ENCODE assay signal across 16 cellular contexts in genomic region chr17:74473294-74473693, GRCh38. TPM values are rescaled to one million over a fixed set of nuclear protein-coding genes. Genes with fewer than 3 reads are reported as not detected.
"Had no signal": no experiment of that assay in that cellular context is flagged by ENCODE, and none has a peak within 500 bp of the region (broad histone marks: within the 10 kb centered on the region; RNA-seq: fewer than 3 reads in every experiment).

No MANE protein-coding gene starts in this region.

- H3K4me1 Mint-ChIP-seq: brain, mesothelial cell of epicardium had no signal

- ATAC-seq: esophagus mucosa, left cardiac atrium, psoas muscle had no signal

- H3K27ac Mint-ChIP-seq: mesothelial cell of epicardium had no signal

- H3K27ac ChIP-seq: lower lobe of right lung, psoas muscle, right lobe of liver had no signal

- H3K9me3 ChIP-seq: lower lobe of right lung, psoas muscle, right lobe of liver had no signal

- H3K36me3 ChIP-seq: lower lobe of right lung, right lobe of liver had no signal

- H3K27me3 Mint-ChIP-seq: activated T-cell treated with anti-CD3 and anti-CD28 coated beads, Interleukin-2, amount 50 U/mL, for 24 hours had no signal

- H3K4me3 ChIP-seq: lower lobe of right lung, psoas muscle, right lobe of liver had no signal

- H3K4me1 ChIP-seq: psoas muscle, right lobe of liver had no signal

- H3K36me3 Mint-ChIP-seq: brain, mesothelial cell of epicardium had no signal

- H3K4me3 Mint-ChIP-seq: activated T-cell treated with anti-CD3 and anti-CD28 coated beads, Interleukin-2, amount 50 U/mL, for 24 hours; brain; mesothelial cell of epicardium had no signal

- DNase-seq: activated CD4-positive, CD25-positive, alpha-beta regulatory T cell; activated naive CD4-positive, alpha-beta T cell treated with Interleukin-2 at 50 U/mL for 16 hours; activated T-cell treated with anti-CD3 and anti-CD28 coated beads, Interleukin-2, amount 50 U/mL, for 24 hours; amygdala; cerebellar nuclear complex; left cardiac atrium; lower lobe of right lung; psoas muscle; right lobe of liver; substantia nigra; trophoblast cell had no signal

- H3K27me3 ChIP-seq: right lobe of liver had no signal

RNA-seq across cellular contexts. Expression of gene CD300A, which starts 6.9 kb away (rescaled TPM):
- total RNA-seq: dermis microvascular lymphatic vessel endothelial cell, glomerular endothelial cell, mesothelial cell of epicardium had no signal

RNA-seq across cellular contexts. Expression of gene CD300LB, which starts 58.0 kb away (rescaled TPM):
- total RNA-seq: dermis microvascular lymphatic vessel endothelial cell, esophagus mucosa, glomerular endothelial cell, mesothelial cell of epicardium had no signal
